12 cellular contexts compared by ENCODE assay signal in genomic region chr12:112998997-112999767, GRCh38. TPM values are rescaled to one million over a fixed set of nuclear protein-coding genes. Genes with fewer than 3 reads are reported as not detected.
DNase-seq lines count a peak whose midpoint lies in the region; ATAC-seq and TF ChIP-seq lines count a peak whose summit lies in the region.
"Had no signal": no experiment of that assay in that cellular context is flagged by ENCODE, and none has a peak within 500 bp of the region (broad histone marks: within the 10 kb centered on the region; RNA-seq: fewer than 3 reads in every experiment).

No MANE protein-coding gene starts in this region.

- H3K4me3 ChIP-seq in vagina (no peak overlapping the region), right cardiac atrium (ENCODE audit: low read length) (no peak overlapping the region)

- no peak overlapping the region for H3K4me3 Mint-ChIP-seq in activated naive CD4-positive, alpha-beta T cell treated with anti-CD3 and anti-CD28 coated beads, Interleukin-2, amount 50 U/mL, for 24 hours
- H3K4me3 Mint-ChIP-seq: activated CD4-positive, alpha-beta memory T cell treated with anti-CD3 and anti-CD28 coated beads for 36 hours; brain had no signal

- no peaks in the 10 kb centered on the region for H3K9me3 ChIP-seq in vagina
- H3K9me3 ChIP-seq in right cardiac atrium (ENCODE audit: control insufficient read depth, low read length): peaks cover 2% of the 10 kb centered on the region

- ATAC-seq in HG02840 (IDR thresholded peaks at IDR 0.05; ENCODE audit: low FRiP score, unreplicated experiment) (peak; percentile 71), right cardiac atrium (no peak)

- H3K4me1 ChIP-seq in vagina: no peaks in the 10 kb centered on the region
- H3K4me1 ChIP-seq in right cardiac atrium (ENCODE audit: control insufficient read depth, insufficient read depth, low read length): no peaks in the 10 kb centered on the region

- H3K27ac ChIP-seq in vagina (no peak overlapping the region), right cardiac atrium (ENCODE audit: low read length) (no peak overlapping the region)

- H3K4me1 Mint-ChIP-seq in activated naive CD4-positive, alpha-beta T cell treated with anti-CD3 and anti-CD28 coated beads, Interleukin-2, amount 50 U/mL, for 24 hours: peaks cover 7% of the 10 kb centered on the region
- H3K4me1 Mint-ChIP-seq: brain had no signal

- no peak for TF ChIP-seq CTCF in vagina (IDR thresholded peaks at IDR 0.05)

- H3K36me3 ChIP-seq in vagina: peaks cover 0 to 39% of the 10 kb centered on the region in 2 donors

- peak overlapping the region; percentile 10 for H3K27ac Mint-ChIP-seq in activated naive CD4-positive, alpha-beta T cell treated with anti-CD3 and anti-CD28 coated beads, Interleukin-2, amount 50 U/mL, for 24 hours
- H3K27ac Mint-ChIP-seq: activated CD4-positive, alpha-beta memory T cell treated with anti-CD3 and anti-CD28 coated beads for 36 hours; brain had no signal

- no peak for DNase-seq in activated naive CD4-positive, alpha-beta T cell treated with Interleukin-2 at 50 U/mL for 16 hours
- DNase-seq in NCI-H2171 (lab: John Stamatoyannopoulos, UW): peak; percentile 53
- peak; percentile 49 to 61 for DNase-seq in vagina (ENCODE audit: extremely low spot score in 2 of 2)
- no peak for DNase-seq in NCI-H526 (lab: John Stamatoyannopoulos, UW)
- DNase-seq in right cardiac atrium: no peak
- no peak for DNase-seq in activated CD4-positive, alpha-beta T cell treated with anti-CD3 and anti-CD28 coated beads, Interleukin-2, amount 50 U/mL, for 4 hours
- DNase-seq: activated CD4-positive, alpha-beta memory T cell treated with anti-CD3 and anti-CD28 coated beads for 36 hours; foreskin melanocyte; stimulated activated naive CD4-positive, alpha-beta T cell treated with Interleukin-2 at 50 U/mL for 16 hours had no signal

- no peak for TF ChIP-seq POLR2A in vagina (IDR thresholded peaks at IDR 0.05)

- intact Hi-C loops in vagina (cut with DNase I): no loop called here
- intact Hi-C loops in right cardiac atrium (cut with DNase I): no loop called here

- no peaks in the 10 kb centered on the region for H3K9me3 Mint-ChIP-seq in activated naive CD4-positive, alpha-beta T cell treated with anti-CD3 and anti-CD28 coated beads, Interleukin-2, amount 50 U/mL, for 24 hours
- H3K9me3 Mint-ChIP-seq: activated CD4-positive, alpha-beta memory T cell treated with anti-CD3 and anti-CD28 coated beads for 36 hours had no signal

- H3K36me3 Mint-ChIP-seq in activated naive CD4-positive, alpha-beta T cell treated with anti-CD3 and anti-CD28 coated beads, Interleukin-2, amount 50 U/mL, for 24 hours: peaks cover 26% of the 10 kb centered on the region
- H3K36me3 Mint-ChIP-seq: brain had no signal

- no peaks in the 10 kb centered on the region for H3K27me3 Mint-ChIP-seq in activated naive CD4-positive, alpha-beta T cell treated with anti-CD3 and anti-CD28 coated beads, Interleukin-2, amount 50 U/mL, for 24 hours
- H3K27me3 Mint-ChIP-seq: activated CD4-positive, alpha-beta memory T cell treated with anti-CD3 and anti-CD28 coated beads for 36 hours had no signal

- no peaks in the 10 kb centered on the region for H3K27me3 ChIP-seq in vagina
- H3K27me3 ChIP-seq in right cardiac atrium (ENCODE audit: control insufficient read depth, insufficient read depth): no peaks in the 10 kb centered on the region

- 84% methylated on average over 12 of the region's 12 CpGs for WGBS in right cardiac atrium

RNA-seq across cellular contexts. Expression of gene OAS2, which starts 20.9 kb away (rescaled TPM):
- total RNA-seq in vagina (14.0 TPM), right cardiac atrium (10 to 100 TPM in 2 of 4 donors, 1 to 10 TPM in 2; 4.8 to 13.7 (median 9.8) TPM)
- 4.1 TPM for polyA plus RNA-seq in right cardiac atrium

RNA-seq across cellular contexts. Expression of gene DTX1, which starts 57.3 kb away (rescaled TPM):
- total RNA-seq in vagina (8.3 TPM), right cardiac atrium (1 to 10 TPM; 2.0 to 4.9 (median 3.9) TPM)
- polyA plus RNA-seq in right cardiac atrium: 1.2 TPM

Comparison
In these comparisons a context has a peak if more than half of its experiments do, and no peak if none do; other contexts are left out.
1. DNase-seq: peak in NCI-H2171 (single experiment) and vagina (2 of 2); none in activated naive CD4-positive, alpha-beta T cell treated with Interleukin-2 at 50 U/mL for 16 hours (single experiment), NCI-H526 (0 of 2), right cardiac atrium (0 of 3) and activated CD4-positive, alpha-beta T cell treated with anti-CD3 and anti-CD28 coated beads, Interleukin-2, amount 50 U/mL, for 4 hours (0 of 2).